1 cellular context compared by ENCODE assay signal in the genomic region with DNA sequence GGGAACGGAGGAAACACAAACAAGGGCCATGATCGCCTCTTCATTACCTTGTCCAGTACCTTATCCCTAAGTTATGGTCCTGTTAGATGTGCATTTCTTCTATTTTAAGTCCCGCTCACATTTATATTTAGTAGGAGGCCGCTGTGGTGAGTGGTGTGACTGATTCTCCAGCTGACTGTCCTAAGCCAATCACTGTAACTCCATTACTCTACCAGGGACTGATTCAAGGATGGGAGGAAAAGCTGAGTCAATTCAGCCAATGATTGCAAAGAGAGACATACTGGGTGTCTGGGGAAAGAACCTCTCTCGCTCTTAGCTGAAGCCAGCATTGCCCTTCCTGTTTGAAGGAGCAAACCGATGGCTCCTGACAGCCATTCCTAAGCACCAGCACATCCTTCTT.
TF ChIP-seq lines count a peak whose summit lies in the region.

No MANE protein-coding gene starts in this region.

TF ChIP-seq in H1, 55 proteins besides CTCF, POLR2A, EP300 and RAD21:
- no peak for TF ChIP-seq TBP (IDR thresholded peaks at IDR 0.05; ENCODE audit: low read depth, low read length)
- TF ChIP-seq RXRA (IDR thresholded peaks at IDR 0.05; ENCODE audit: insufficient read depth, low read depth, low read length): no peak
- no peak for TF ChIP-seq BCL11A (IDR thresholded peaks at IDR 0.05; ENCODE audit: low read depth in 2 of 2, low read length in 2 of 2)
- TF ChIP-seq CTBP2 (IDR thresholded peaks at IDR 0.05; ENCODE audit: borderline replicate concordance, insufficient read depth, insufficient read length, low read length): no peak
- TF ChIP-seq JUN (IDR thresholded peaks at IDR 0.05; ENCODE audit: low read depth, low read length): no peak
- no peak for TF ChIP-seq CHD1 (IDR thresholded peaks at IDR 0.05; ENCODE audit: low read depth, low read length)
- no peak for TF ChIP-seq KDM5A (IDR thresholded peaks at IDR 0.05; ENCODE audit: low read length)
- no peak for TF ChIP-seq EZH2 (IDR thresholded peaks at IDR 0.05; ENCODE audit: low read depth, low read length, severe bottlenecking)
- TF ChIP-seq, protein P1, sequence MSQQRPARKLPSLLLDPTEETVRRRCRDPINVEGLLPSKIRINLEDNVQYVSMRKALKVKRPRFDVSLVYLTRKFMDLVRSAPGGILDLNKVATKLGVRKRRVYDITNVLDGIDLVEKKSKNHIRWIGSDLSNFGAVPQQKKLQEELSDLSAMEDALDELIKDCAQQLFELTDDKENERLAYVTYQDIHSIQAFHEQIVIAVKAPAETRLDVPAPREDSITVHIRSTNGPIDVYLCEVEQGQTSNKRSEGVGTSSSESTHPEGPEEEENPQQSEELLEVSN (IDR thresholded peaks at IDR 0.05): no peak
